ENCODE assay signal across 9 cellular contexts in the genomic region with DNA sequence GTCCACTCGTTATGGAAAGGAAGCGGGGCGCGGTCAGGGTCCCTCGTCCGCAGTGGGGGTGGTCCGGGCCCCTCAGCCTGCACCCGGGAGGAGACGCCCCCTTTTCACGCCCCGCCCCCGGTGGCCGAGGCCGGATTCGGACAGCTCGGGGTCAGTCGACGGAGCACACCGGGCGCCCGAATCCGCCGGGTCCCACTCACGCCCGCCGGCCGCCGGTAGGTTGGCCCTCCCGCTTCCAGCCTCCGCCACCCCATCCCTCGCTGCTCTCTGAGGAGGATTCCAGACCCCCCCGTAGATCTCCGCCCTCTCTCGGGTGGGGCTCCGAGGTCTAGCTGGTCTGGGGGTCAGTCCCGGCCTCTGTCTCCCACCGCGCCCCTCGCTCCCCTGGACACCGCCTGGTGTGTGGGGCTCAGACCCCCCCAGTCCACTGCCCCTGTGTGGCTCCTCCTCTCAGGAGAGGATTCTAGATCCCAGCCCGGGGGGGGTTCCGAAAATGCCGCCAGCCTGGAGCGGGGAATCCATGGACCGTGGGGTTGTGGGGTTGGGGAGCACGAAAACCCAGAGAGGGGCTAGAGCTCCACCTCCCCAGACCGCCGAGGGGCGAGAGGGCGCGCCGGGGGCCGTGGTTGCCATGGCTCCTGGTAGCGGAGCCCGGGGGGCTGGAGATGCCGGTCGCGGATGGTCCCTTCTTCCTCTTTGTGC. TPM values are rescaled to one million over a fixed set of nuclear protein-coding genes. Genes with fewer than 3 reads are reported as not detected.
DNase-seq lines count a peak whose midpoint lies in the region; ATAC-seq and TF ChIP-seq lines count a peak whose summit lies in the region.
"Had no signal": no experiment of that assay in that cellular context is flagged by ENCODE, and none has a peak within 500 bp of the region (broad histone marks: within the 10 kb centered on the region; RNA-seq: fewer than 3 reads in every experiment).

No MANE protein-coding gene starts in this region.

- peaks cover 7 to 37% (median 35%) of the 10 kb centered on the region in 5 donors for H3K27me3 Mint-ChIP-seq in naive thymus-derived CD8-positive, alpha-beta T cell
- H3K27me3 Mint-ChIP-seq in activated T-helper 1 cell treated with anti-CD3 and anti-CD28 coated beads, Interleukin-12 subunit alpha, Interleukin-12 subunit beta, Interleukin-2, Interleukin-4 antibody, amounts not matched to agents 30 ng/mL and 10 ng/mL and 1 ng/mL, durations not matched to agents 14 hours and 24 hours and 36 hours (ENCODE audit: insufficient read depth), result peaks cover 10% of the 10 kb centered on the region

- H3K9me3 Mint-ChIP-seq in naive thymus-derived CD8-positive, alpha-beta T cell, result peaks cover 0 to 8% (median 4%) of the 10 kb centered on the region in 9 donors
- no peaks in the 10 kb centered on the region for H3K9me3 Mint-ChIP-seq in activated T-helper 1 cell treated with anti-CD3 and anti-CD28 coated beads, Interleukin-12 subunit alpha, Interleukin-12 subunit beta, Interleukin-2, Interleukin-4 antibody, amounts not matched to agents 30 ng/mL and 10 ng/mL and 1 ng/mL, durations not matched to agents 14 hours and 24 hours and 36 hours

- H3K27ac Mint-ChIP-seq in naive thymus-derived CD8-positive, alpha-beta T cell, result no peak overlapping the region
- H3K27ac Mint-ChIP-seq in activated T-helper 1 cell treated with anti-CD3 and anti-CD28 coated beads, Interleukin-12 subunit alpha, Interleukin-12 subunit beta, Interleukin-2, Interleukin-4 antibody, amounts not matched to agents 30 ng/mL and 10 ng/mL and 1 ng/mL, durations not matched to agents 14 hours and 24 hours and 36 hours, result no peak overlapping the region

- H3K4me1 Mint-ChIP-seq in naive thymus-derived CD8-positive, alpha-beta T cell, result peaks cover 2 to 8% (median 5%) of the 10 kb centered on the region in 4 donors
- H3K4me1 Mint-ChIP-seq in activated T-helper 1 cell treated with anti-CD3 and anti-CD28 coated beads, Interleukin-12 subunit alpha, Interleukin-12 subunit beta, Interleukin-2, Interleukin-4 antibody, amounts not matched to agents 30 ng/mL and 10 ng/mL and 1 ng/mL, durations not matched to agents 14 hours and 24 hours and 36 hours (ENCODE audit: low read depth), result no peaks in the 10 kb centered on the region

- peaks cover 87% of the 10 kb centered on the region for H3K27me3 ChIP-seq in foreskin keratinocyte
- no peaks in the 10 kb centered on the region for H3K27me3 ChIP-seq in prostate gland (replicated peaks; ENCODE audit: insufficient read depth)

- no peaks in the 10 kb centered on the region for H3K9me3 ChIP-seq in prostate gland

- TF ChIP-seq CTCF in foreskin keratinocyte (conservative IDR thresholded peaks at IDR 0.05), result no peak
- TF ChIP-seq CTCF in prostate gland (IDR thresholded peaks at IDR 0.05), result no peak

- H3K27ac ChIP-seq in foreskin keratinocyte (no peak overlapping the region), prostate gland (no peak overlapping the region)
- H3K27ac ChIP-seq: epithelial cell of prostate had no signal

- under 1% methylated on average over 49 of the region's 58 CpGs for WGBS in prostate gland

- H3K4me3 ChIP-seq in prostate gland, result peak overlapping the region; percentile 41 to 48

- no peak for DNase-seq in foreskin keratinocyte
- DNase-seq in prostate gland (ENCODE audit: low spot score), result no peak
- no peak for DNase-seq in stimulated activated CD4-positive, alpha-beta T cell treated with anti-CD3 and anti-CD28 coated beads, Interleukin-15, amount 100 ng/mL, for 24 hours
- no peak for DNase-seq in naive thymus-derived CD8-positive, alpha-beta T cell
- no peak for DNase-seq in SW 1271 (lab: John Stamatoyannopoulos, UW)
- DNase-seq in activated T-helper 1 cell treated with anti-CD3 and anti-CD28 coated beads, Interleukin-12 subunit alpha, Interleukin-12 subunit beta, Interleukin-2, Interleukin-4 antibody, amounts not matched to agents 30 ng/mL and 10 ng/mL and 1 ng/mL, durations not matched to agents 14 hours and 24 hours and 36 hours (ENCODE audit: low spot score), result no peak

- H3K4me1 ChIP-seq in foreskin keratinocyte (no peaks in the 10 kb centered on the region), prostate gland (replicated peaks) (no peaks in the 10 kb centered on the region)

- intact Hi-C loops in prostate gland (cut with DNase I), result no loop called here
- intact Hi-C loops in activated T-helper 1 cell treated with anti-CD3 and anti-CD28 coated beads, Interleukin-12 subunit alpha, Interleukin-12 subunit beta, Interleukin-2, Interleukin-4 antibody, amounts not matched to agents 30 ng/mL and 10 ng/mL and 1 ng/mL, durations not matched to agents 14 hours and 24 hours and 36 hours (cut with micrococcal nuclease), result no loop called here

- peaks cover 0 to 14% (median 3%) of the 10 kb centered on the region in 3 donors for H3K36me3 Mint-ChIP-seq in naive thymus-derived CD8-positive, alpha-beta T cell
- no peaks in the 10 kb centered on the region for H3K36me3 Mint-ChIP-seq in activated T-helper 1 cell treated with anti-CD3 and anti-CD28 coated beads, Interleukin-12 subunit alpha, Interleukin-12 subunit beta, Interleukin-2, Interleukin-4 antibody, amounts not matched to agents 30 ng/mL and 10 ng/mL and 1 ng/mL, durations not matched to agents 14 hours and 24 hours and 36 hours (ENCODE audit: low read depth)

- H3K4me3 Mint-ChIP-seq in naive thymus-derived CD8-positive, alpha-beta T cell, result peak overlapping the region in 5 of 10 donors; percentile 14 to 56 (median 41)
- no peak overlapping the region for H3K4me3 Mint-ChIP-seq in activated T-helper 1 cell treated with anti-CD3 and anti-CD28 coated beads, Interleukin-12 subunit alpha, Interleukin-12 subunit beta, Interleukin-2, Interleukin-4 antibody, amounts not matched to agents 30 ng/mL and 10 ng/mL and 1 ng/mL, durations not matched to agents 14 hours and 24 hours and 36 hours

- no peaks in the 10 kb centered on the region for H3K36me3 ChIP-seq in prostate gland

- POLR2A ChIA-PET in naive thymus-derived CD8-positive, alpha-beta T cell (lab: Charles Lee), result no interaction called here

- peak; percentile 29 for TF ChIP-seq POLR2A in GM15510 (IDR thresholded peaks at IDR 0.05; ENCODE audit: borderline replicate concordance, extremely low read depth, insufficient read length)
- TF ChIP-seq POLR2A in prostate gland (IDR thresholded peaks at IDR 0.05), result no peak

- ATAC-seq in HG03196 (IDR thresholded peaks at IDR 0.05; ENCODE audit: unreplicated experiment), result peak; percentile 24
- ATAC-seq in foreskin keratinocyte, result peak; percentile 35
- ATAC-seq in naive thymus-derived CD8-positive, alpha-beta T cell, result no peak

RNA-seq across cellular contexts. Expression of a gene that starts 0.7 kb away (rescaled TPM):
- total RNA-seq in foreskin keratinocyte (not detected in 2 replicates), prostate gland (10 to 100 TPM in 1 of 2 donors, 1 to 10 TPM in 1; 6.1 to 10.5 TPM)
- polyA plus RNA-seq in foreskin keratinocyte, result not detected in 2 replicates
- under 1 TPM; 0.33 to 0.60 TPM for total RNA-seq in naive thymus-derived CD8-positive, alpha-beta T cell
- polyA plus RNA-seq in naive thymus-derived CD8-positive, alpha-beta T cell, result not detected
- total RNA-seq in activated T-helper 1 cell treated with anti-CD3 and anti-CD28 coated beads, Interleukin-12 subunit alpha, Interleukin-12 subunit beta, Interleukin-2, Interleukin-4 antibody, amounts not matched to agents 30 ng/mL and 10 ng/mL and 1 ng/mL, durations not matched to agents 14 hours and 24 hours and 36 hours, result not detected in 2 replicates

Comparison
In these comparisons a context has a peak if more than half of its experiments do, and no peak if none do; other contexts are left out.
1. ATAC-seq: peak in HG03196 (single experiment) and foreskin keratinocyte (single experiment); none in naive thymus-derived CD8-positive, alpha-beta T cell (0 of 2).